ENCODE assay signal across 25 cellular contexts in the genomic region with DNA sequence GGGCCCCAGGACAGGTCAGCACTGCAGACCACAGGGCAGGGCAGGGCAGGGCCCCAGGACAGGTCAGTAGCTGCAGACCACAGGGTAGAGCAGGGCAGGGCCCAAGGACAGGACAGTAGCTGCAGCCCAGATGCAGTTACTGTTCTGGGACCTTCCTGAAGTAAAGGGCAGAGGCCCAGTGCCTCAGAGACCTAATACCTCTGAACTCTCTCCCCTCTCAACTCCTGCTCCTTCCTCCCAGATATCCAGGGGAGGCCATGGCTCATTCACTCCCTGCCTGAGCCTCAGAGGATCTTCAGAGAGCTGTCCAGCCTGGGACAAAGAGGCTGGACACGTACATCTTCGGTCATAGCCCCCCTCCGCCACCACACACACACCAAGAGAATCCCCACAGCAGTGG.
"Had no signal": no experiment of that assay in that cellular context is flagged by ENCODE, and none has a peak within 500 bp of the region (broad histone marks: within the 10 kb centered on the region; RNA-seq: fewer than 3 reads in every experiment).

No MANE protein-coding gene starts in this region.

- H3K4me2 ChIP-seq: hepatocyte had no signal

- H3K27ac ChIP-seq: breast epithelium, coronary artery, dorsolateral prefrontal cortex, esophagus squamous epithelium, gastroesophageal sphincter, hepatocyte, ovary, skin epidermis, testis, tibial nerve had no signal

- H3K4me1 Mint-ChIP-seq: natural killer cell; stimulated activated naive B cell treated with anti-CD40 and anti-IgM and Interleukin-4, amounts not matched to agents 10 μg/mL and 1 μg/mL and 100 μg/mL, for 72 hours; stimulated activated naive CD8-positive, alpha-beta T cell treated with anti-CD3 and anti-CD28 coated beads, Interleukin-15, amount 100 ng/mL, for 72 hours had no signal

- DNase-seq: central memory CD4-positive, alpha-beta T cell; dorsolateral prefrontal cortex; effector memory CD8-positive, alpha-beta T cell; esophagus squamous epithelium; foreskin fibroblast; head of caudate nucleus; left colon; left ventricle myocardium superior; mesendoderm; natural killer cell; ovary; right cardiac atrium; stimulated activated CD4-positive, alpha-beta T cell treated with anti-CD3 and anti-CD28 coated beads, Interleukin-2, amount 100 ng/mL, for 24 hours; stimulated activated CD4-positive, alpha-beta T cell treated with anti-CD3 and anti-CD28 coated beads, Interleukin-4, amount 100 ng/mL, for 4 hours; stimulated activated naive B cell treated with anti-CD40 and anti-IgM and Interleukin-4, amounts not matched to agents 10 μg/mL and 1 μg/mL and 100 μg/mL, for 72 hours; stimulated activated naive CD8-positive, alpha-beta T cell treated with anti-CD3 and anti-CD28 coated beads, Interleukin-15, amount 100 ng/mL, for 72 hours; testis had no signal

- H3K27ac Mint-ChIP-seq: effector memory CD8-positive, alpha-beta T cell; natural killer cell; progenitor cell of endocrine pancreas; stimulated activated naive B cell treated with anti-CD40 and anti-IgM and Interleukin-4, amounts not matched to agents 10 μg/mL and 1 μg/mL and 100 μg/mL, for 72 hours had no signal

- H3K27me3 Mint-ChIP-seq: effector memory CD8-positive, alpha-beta T cell; progenitor cell of endocrine pancreas; stimulated activated naive B cell treated with anti-CD40 and anti-IgM and Interleukin-4, amounts not matched to agents 10 μg/mL and 1 μg/mL and 100 μg/mL, for 72 hours; stimulated activated naive CD8-positive, alpha-beta T cell treated with anti-CD3 and anti-CD28 coated beads, Interleukin-15, amount 100 ng/mL, for 72 hours had no signal

- H3K79me2 ChIP-seq: hepatocyte had no signal

- H3K36me3 ChIP-seq: breast epithelium, esophagus squamous epithelium, gastroesophageal sphincter, ovary, tibial nerve had no signal

- H3K27me3 ChIP-seq: breast epithelium, gastroesophageal sphincter, hepatocyte, ovary, testis, tibial nerve had no signal

- H3K9me3 ChIP-seq: breast epithelium, esophagus squamous epithelium, gastroesophageal sphincter, ovary, testis, tibial nerve had no signal

- ATAC-seq: effector memory CD8-positive, alpha-beta T cell; gastroesophageal sphincter; left colon; left ventricle myocardium superior; natural killer cell; right cardiac atrium; stimulated activated naive B cell treated with anti-CD40 and anti-IgM and Interleukin-4, amounts not matched to agents 10 μg/mL and 1 μg/mL and 100 μg/mL, for 72 hours; stimulated activated naive CD8-positive, alpha-beta T cell treated with anti-CD3 and anti-CD28 coated beads, Interleukin-15, amount 100 ng/mL, for 72 hours had no signal

- H3K36me3 Mint-ChIP-seq: natural killer cell; stimulated activated naive B cell treated with anti-CD40 and anti-IgM and Interleukin-4, amounts not matched to agents 10 μg/mL and 1 μg/mL and 100 μg/mL, for 72 hours had no signal

- H3K4me3 ChIP-seq: breast epithelium, coronary artery, dorsolateral prefrontal cortex, esophagus squamous epithelium, gastroesophageal sphincter, hepatocyte, lung, ovary, skin epidermis, testis, tibial nerve had no signal

- H3K4me1 ChIP-seq: breast epithelium, esophagus squamous epithelium, gastroesophageal sphincter, testis, tibial nerve had no signal

- H3K4me3 Mint-ChIP-seq: effector memory CD8-positive, alpha-beta T cell; natural killer cell; stimulated activated naive B cell treated with anti-CD40 and anti-IgM and Interleukin-4, amounts not matched to agents 10 μg/mL and 1 μg/mL and 100 μg/mL, for 72 hours; stimulated activated naive CD8-positive, alpha-beta T cell treated with anti-CD3 and anti-CD28 coated beads, Interleukin-15, amount 100 ng/mL, for 72 hours had no signal

- H3K9me3 Mint-ChIP-seq: effector memory CD8-positive, alpha-beta T cell; natural killer cell; stimulated activated naive B cell treated with anti-CD40 and anti-IgM and Interleukin-4, amounts not matched to agents 10 μg/mL and 1 μg/mL and 100 μg/mL, for 72 hours; stimulated activated naive CD8-positive, alpha-beta T cell treated with anti-CD3 and anti-CD28 coated beads, Interleukin-15, amount 100 ng/mL, for 72 hours had no signal

- H2AFZ ChIP-seq: hepatocyte had no signal
